13 cellular contexts compared by ENCODE assay signal in genomic region chr3:53235545-53235944, GRCh38. TPM values are rescaled to one million over a fixed set of nuclear protein-coding genes. Genes with fewer than 3 reads are reported as not detected.
DNase-seq lines count a peak whose midpoint lies in the region; ATAC-seq and TF ChIP-seq lines count a peak whose summit lies in the region.
"Had no signal": no experiment of that assay in that cellular context is flagged by ENCODE, and none has a peak within 500 bp of the region (broad histone marks: within the 10 kb centered on the region; RNA-seq: fewer than 3 reads in every experiment).

No MANE protein-coding gene starts in this region.

- no peak for DNase-seq in HCT116 (ENCODE audit: low read depth, low spot score)
- DNase-seq in chondrocyte (ENCODE audit: low spot score), result no peak
- DNase-seq in nephron progenitor cell, result no peak
- no peak for DNase-seq in cerebellum (ENCODE audit: low spot score)
- DNase-seq in MM.1S, result no peak
- DNase-seq: activated CD4-positive, alpha-beta T cell treated with anti-CD3 and anti-CD28 coated beads, Interleukin-2, amount 50 U/mL, for 48 hours; NCI-H510A; stimulated activated CD4-positive, alpha-beta T cell treated with anti-CD3 and anti-CD28 coated beads, Interleukin-4, amount 100 ng/mL, for 24 hours had no signal

- H3K4me1 Mint-ChIP-seq in chondrocyte (ENCODE audit: low read depth) (peaks cover 51% of the 10 kb centered on the region), nephron progenitor cell (no peaks in the 10 kb centered on the region)

- no peak overlapping the region for H3K4me3 ChIP-seq in BLaER1 treated with 17β-estradiol and CSF1 and Interleukin-3, amounts not matched to agents 10 nM and 100 nM
- no peak overlapping the region for H3K4me3 ChIP-seq in HCT116 (replicated peaks in 1 of 2; ENCODE audit: low read depth in 1 of 2, low read length in 2 of 2)
- no peak overlapping the region for H3K4me3 ChIP-seq in MM.1S (ENCODE audit: low read length)
- H3K4me3 ChIP-seq: pancreas, tibial nerve had no signal

- H3K9me2 ChIP-seq in HCT116 (ENCODE audit: insufficient read depth) (no peaks in the 10 kb centered on the region), MM.1S (replicated peaks; ENCODE audit: insufficient read depth, low read length) (no peaks in the 10 kb centered on the region)

- peaks cover 0 to 62% (median 25%) of the 10 kb centered on the region in 10 experiments; a peak in 16 of 20 replicates for H3K4me1 ChIP-seq in BLaER1 treated with 17β-estradiol and CSF1 and Interleukin-3, amounts not matched to agents 10 nM and 100 nM
- peaks cover 46 to 53% of the 10 kb centered on the region in 2 experiments for H3K4me1 ChIP-seq in HCT116 (ENCODE audit: control insufficient read depth in 1 of 2, insufficient read depth in 2 of 2, low read length in 2 of 2)
- H3K4me1 ChIP-seq in MM.1S (ENCODE audit: low read length), result peaks cover 10% of the 10 kb centered on the region; the same call in 1 of the 2 replicates

- H3K9ac ChIP-seq in BLaER1 treated with 17β-estradiol and CSF1 and Interleukin-3, amounts not matched to agents 10 nM and 100 nM, result peak overlapping the region in 5 of 11 experiments; percentile 48 to 66 (median 57); a peak in 8 of 22 replicates
- H3K9ac ChIP-seq in HCT116 (ENCODE audit: low read length) (peak overlapping the region; percentile 49; the same call in 1 of the 2 replicates), MM.1S (ENCODE audit: low read length) (no peak overlapping the region)

- no peak overlapping the region for H2AFZ ChIP-seq in HCT116 (ENCODE audit: low read depth, low read length, poor library complexity, severe bottlenecking)
- no peak overlapping the region for H2AFZ ChIP-seq in MM.1S (ENCODE audit: low read length)

- H3K9me3 ChIP-seq in BLaER1 treated with 17β-estradiol and CSF1 and Interleukin-3, amounts not matched to agents 10 nM and 100 nM (replicated peaks in 1 of 11), result no peaks in the 10 kb centered on the region
- H3K9me3 ChIP-seq in HCT116 (ENCODE audit: control insufficient read depth in 1 of 2, insufficient read depth in 1 of 2, low read depth in 1 of 2, low read length in 2 of 2) (no peaks in the 10 kb centered on the region), MM.1S (replicated peaks; ENCODE audit: insufficient read depth, low read length) (no peaks in the 10 kb centered on the region)
- H3K9me3 ChIP-seq: pancreas, tibial nerve had no signal

- intact Hi-C loops in HCT116 (cut with micrococcal nuclease), result no loop called here

- no peaks in the 10 kb centered on the region for H3K9me3 Mint-ChIP-seq in chondrocyte (ENCODE audit: low read depth)
- H3K9me3 Mint-ChIP-seq in nephron progenitor cell, result no peaks in the 10 kb centered on the region

- no peaks in the 10 kb centered on the region for H3K27me3 ChIP-seq in BLaER1 treated with 17β-estradiol and CSF1 and Interleukin-3, amounts not matched to agents 10 nM and 100 nM
- no peaks in the 10 kb centered on the region for H3K27me3 ChIP-seq in HCT116 (ENCODE audit: insufficient read depth, low read length)
- H3K27me3 ChIP-seq in MM.1S (replicated peaks; ENCODE audit: insufficient read depth, low read length), result no peaks in the 10 kb centered on the region
- H3K27me3 ChIP-seq: pancreas, tibial nerve had no signal

- peaks cover 96 to 100% (median 98%) of the 10 kb centered on the region in 11 experiments for H3K36me3 ChIP-seq in BLaER1 treated with 17β-estradiol and CSF1 and Interleukin-3, amounts not matched to agents 10 nM and 100 nM
- H3K36me3 ChIP-seq in HCT116 (ENCODE audit: control insufficient read depth in 1 of 2, insufficient read depth in 2 of 2, low read length in 2 of 2), result peaks cover 31 to 78% of the 10 kb centered on the region in 2 experiments
- H3K36me3 ChIP-seq in MM.1S (replicated peaks; ENCODE audit: insufficient read depth, low read length), result peaks cover 6% of the 10 kb centered on the region

- RAD21 ChIA-PET in HCT116 (lab: Charles Lee; ENCODE audit: low non-redundant PET in 1 of 2, low total read pairs in 2 of 2, uncharacterized antibody in 2 of 2, unreplicated experiment in 2 of 2), result no interaction called here

- H3F3A ChIP-seq in MM.1S (ENCODE audit: insufficient read depth, low read length), result peaks cover 4% of the 10 kb centered on the region; the same call in 1 of the 2 replicates

- peaks cover 80% of the 10 kb centered on the region for H3K79me2 ChIP-seq in HCT116 (ENCODE audit: insufficient read depth, low read length)
- peaks cover 65% of the 10 kb centered on the region for H3K79me2 ChIP-seq in MM.1S (ENCODE audit: low read length)

- H3K36me3 Mint-ChIP-seq in chondrocyte (ENCODE audit: low read depth) (peaks cover 26% of the 10 kb centered on the region), nephron progenitor cell (ENCODE audit: low read depth) (peaks cover 45% of the 10 kb centered on the region)

- ATAC-seq in HCT116, result no peak
- no peak for ATAC-seq in GM21619 (IDR thresholded peaks at IDR 0.05; ENCODE audit: unreplicated experiment)
- no peak for ATAC-seq in GM18870 (IDR thresholded peaks at IDR 0.05; ENCODE audit: unreplicated experiment)

- peak overlapping the region in 9 of 11 experiments; percentile 53 to 82 (median 73); a peak in 18 of 22 replicates for H3K27ac ChIP-seq in BLaER1 treated with 17β-estradiol and CSF1 and Interleukin-3, amounts not matched to agents 10 nM and 100 nM
- peak overlapping the region; percentile 82 for H3K27ac ChIP-seq in HCT116 (ENCODE audit: low read depth, low read length)
- no peak overlapping the region for H3K27ac ChIP-seq in MM.1S (ENCODE audit: low read length)

- peak overlapping the region in 2 of 11 experiments; percentile 78 to 79; a peak in 4 of 22 replicates for H3K4me2 ChIP-seq in BLaER1 treated with 17β-estradiol and CSF1 and Interleukin-3, amounts not matched to agents 10 nM and 100 nM
- H3K4me2 ChIP-seq in HCT116 (ENCODE audit: low read length) (no peak overlapping the region), MM.1S (ENCODE audit: low read depth, low read length) (no peak overlapping the region)

- H3K27ac Mint-ChIP-seq in chondrocyte (ENCODE audit: unreplicated experiment), result peak overlapping the region; percentile 97
- peak overlapping the region; percentile 61 for H3K27ac Mint-ChIP-seq in nephron progenitor cell

- TF ChIP-seq CTCF in HCT116 (IDR thresholded peaks at IDR 0.05 in 2 of 3, conservative IDR thresholded peaks at IDR 0.05 in 1 of 3; ENCODE audit: borderline replicate concordance in 1 of 3, insufficient read depth in 1 of 3, low read depth in 2 of 3, low read length in 2 of 3), result no peak
- no peak for TF ChIP-seq CTCF in chondrocyte (IDR thresholded peaks at IDR 0.05)
- no peak for TF ChIP-seq CTCF in nephron progenitor cell (IDR thresholded peaks at IDR 0.05)
- no peak for TF ChIP-seq CTCF in MM.1S (IDR thresholded peaks at IDR 0.05; ENCODE audit: low read length)

- H3K27me3 Mint-ChIP-seq in chondrocyte (ENCODE audit: low read depth) (no peaks in the 10 kb centered on the region), nephron progenitor cell (ENCODE audit: low read depth, poor library complexity) (no peaks in the 10 kb centered on the region)

- BruUV-seq in HCT116 (replicated peaks; lab: Mats Ljungman, UMichigan), result no TSS peak

- TF ChIP-seq RAD21 in HCT116 (IDR thresholded peaks at IDR 0.05; ENCODE audit: low read depth), result no peak

- CTCF ChIA-PET in HCT116 (lab: Charles Lee), result no interaction called here

- TF ChIP-seq POLR2A in HCT116 (IDR thresholded peaks at IDR 0.05; ENCODE audit: borderline replicate concordance, extremely low read depth, insufficient read depth, insufficient read length), result no peak

- H3K4me3 Mint-ChIP-seq in chondrocyte (ENCODE audit: unreplicated experiment) (no peak overlapping the region), nephron progenitor cell (no peak overlapping the region)

- peaks cover 50 to 99% (median 92%) of the 10 kb centered on the region in 11 experiments; a peak in 21 of 22 replicates for H4K20me1 ChIP-seq in BLaER1 treated with 17β-estradiol and CSF1 and Interleukin-3, amounts not matched to agents 10 nM and 100 nM
- no peaks in the 10 kb centered on the region for H4K20me1 ChIP-seq in HCT116 (ENCODE audit: insufficient read depth)
- no peaks in the 10 kb centered on the region for H4K20me1 ChIP-seq in MM.1S (ENCODE audit: insufficient read depth, low read length)

- POLR2A ChIA-PET in HCT116 (lab: Charles Lee), result interaction anchor here (1.1 kb wide), 1 partner anchor 19 kb away, joined by 3 read pairs; no protein-coding TSS in a partner anchor

TF ChIP-seq in HCT116, 20 proteins besides CTCF, POLR2A, EP300 and RAD21 (continues in another document):
- no peak for TF ChIP-seq SRF (IDR thresholded peaks at IDR 0.05; ENCODE audit: low read depth)
- no peak for TF ChIP-seq EZH2phosphoT487 (IDR thresholded peaks at IDR 0.05; ENCODE audit: borderline replicate concordance)
- TF ChIP-seq ZFX (IDR thresholded peaks at IDR 0.05), result no peak
- TF ChIP-seq ELF1 (IDR thresholded peaks at IDR 0.05; ENCODE audit: borderline replicate concordance, low read depth), result no peak
- no peak for TF ChIP-seq JUND (IDR thresholded peaks at IDR 0.05)
- TF ChIP-seq ZNF274 (IDR thresholded peaks at IDR 0.05; ENCODE audit: low read depth, low read length), result no peak
- no peak for TF ChIP-seq TCF7L2 (IDR thresholded peaks at IDR 0.05; ENCODE audit: borderline replicate concordance, extremely low read depth, insufficient read depth, insufficient read length)
- no peak for TF ChIP-seq CEBPB (IDR thresholded peaks at IDR 0.05; ENCODE audit: low read depth)
- TF ChIP-seq EZH2 (IDR thresholded peaks at IDR 0.05), result no peak
- no peak for TF ChIP-seq MAX (IDR thresholded peaks at IDR 0.05)
- TF ChIP-seq YY1 (IDR thresholded peaks at IDR 0.05; ENCODE audit: extremely low read depth, insufficient replicate concordance, low read depth, low read length), result no peak
- TF ChIP-seq SIN3A (IDR thresholded peaks at IDR 0.05; ENCODE audit: low read depth), result no peak
- no peak for TF ChIP-seq POLR2AphosphoS5 (IDR thresholded peaks at IDR 0.05; ENCODE audit: low read depth, low read length)
- TF ChIP-seq ATF3 (IDR thresholded peaks at IDR 0.05), result no peak
- no peak for TF ChIP-seq SP1 (IDR thresholded peaks at IDR 0.05; ENCODE audit: low read depth)
- no peak for TF ChIP-seq EGR1 (IDR thresholded peaks at IDR 0.05; ENCODE audit: low read depth)

RNA-seq across cellular contexts. Expression of gene TKT, which starts 20.3 kb away (rescaled TPM):
- total RNA-seq in HCT116 (2021; ENCODE audit: unreplicated experiment), result 634 TPM
- 697 and 731 TPM in 2 replicates for polyA plus RNA-seq in HCT116 (2012)
- total RNA-seq in chondrocyte, result 165 to 299 TPM (median 169 TPM) in 3 replicates
- 71.4 TPM for total RNA-seq in cerebellum
